11 cellular contexts compared by ENCODE assay signal in the genomic region with DNA sequence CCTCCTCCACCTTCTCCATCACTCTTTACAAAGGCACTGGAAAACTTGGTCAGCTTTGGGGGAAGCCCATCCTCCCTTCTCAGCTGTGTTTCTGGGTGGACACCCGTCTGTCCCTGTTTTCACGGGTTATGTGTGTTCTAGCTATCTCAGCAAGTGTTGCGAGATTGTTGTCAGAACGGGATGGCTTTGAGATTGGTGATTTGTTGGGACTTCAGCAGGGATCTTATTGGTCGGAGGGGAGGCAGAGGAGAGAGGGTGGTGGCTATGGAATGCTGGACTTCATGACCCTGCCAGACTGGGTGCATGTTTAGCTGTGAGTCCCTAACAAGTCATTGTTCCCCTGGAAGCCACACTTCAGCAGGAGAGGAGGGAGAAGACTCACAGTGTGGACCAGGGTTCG. TPM values are rescaled to one million over a fixed set of nuclear protein-coding genes. Genes with fewer than 3 reads are reported as not detected.
DNase-seq lines count a peak whose midpoint lies in the region; ATAC-seq and TF ChIP-seq lines count a peak whose summit lies in the region.
"Had no signal": no experiment of that assay in that cellular context is flagged by ENCODE, and none has a peak within 500 bp of the region (broad histone marks: within the 10 kb centered on the region; RNA-seq: fewer than 3 reads in every experiment).

No MANE protein-coding gene starts in this region.

- no peak for ATAC-seq in activated T-cell treated with anti-CD3 and anti-CD28 coated beads, Interleukin-2, amount 50 U/mL, for 4 hours
- ATAC-seq in activated CD8-positive, alpha-beta T cell treated with anti-CD3 and anti-CD28 coated beads for 36 hours, result no peak
- ATAC-seq: pancreas had no signal

- H3K79me2 ChIP-seq in smooth muscle cell (ENCODE audit: low read depth), result peaks cover 20% of the 10 kb centered on the region

- no peak overlapping the region for H3K4me3 ChIP-seq in smooth muscle cell
- H3K4me3 ChIP-seq: thyroid gland had no signal

- H3F3A ChIP-seq in smooth muscle cell (ENCODE audit: low read depth), result peaks cover 7% of the 10 kb centered on the region

- H3K9me3 Mint-ChIP-seq in activated T-cell treated with anti-CD3 and anti-CD28 coated beads, Interleukin-2, amount 50 U/mL, for 4 hours, result no peaks in the 10 kb centered on the region
- no peaks in the 10 kb centered on the region for H3K9me3 Mint-ChIP-seq in activated CD8-positive, alpha-beta T cell treated with anti-CD3 and anti-CD28 coated beads for 36 hours

- peaks cover 25% of the 10 kb centered on the region for H3K4me1 Mint-ChIP-seq in activated T-cell treated with anti-CD3 and anti-CD28 coated beads, Interleukin-2, amount 50 U/mL, for 4 hours (ENCODE audit: low read depth)
- peaks cover 29% of the 10 kb centered on the region for H3K4me1 Mint-ChIP-seq in activated CD8-positive, alpha-beta T cell treated with anti-CD3 and anti-CD28 coated beads for 36 hours (ENCODE audit: low read depth)

- WGBS in smooth muscle cell (ENCODE audit: low lambda C conversion rate), result 88% methylated on average over 6 of the region's 6 CpGs

- POLR2A ChIA-PET in activated CD8-positive, alpha-beta T cell treated with anti-CD3 and anti-CD28 coated beads for 36 hours (lab: Charles Lee), result interaction anchor here (1.2 to 11.4 kb wide), 7 partner anchors 15 to 186 kb away, joined by 3 to 218 read pairs (median 5); a partner anchor contains a TSS

- peaks cover 21% of the 10 kb centered on the region for H3K36me3 Mint-ChIP-seq in activated T-cell treated with anti-CD3 and anti-CD28 coated beads, Interleukin-2, amount 50 U/mL, for 4 hours (ENCODE audit: insufficient read depth)
- peaks cover 41% of the 10 kb centered on the region for H3K36me3 Mint-ChIP-seq in activated CD8-positive, alpha-beta T cell treated with anti-CD3 and anti-CD28 coated beads for 36 hours (ENCODE audit: low read depth)

- H3K27me3 Mint-ChIP-seq in activated T-cell treated with anti-CD3 and anti-CD28 coated beads, Interleukin-2, amount 50 U/mL, for 4 hours (ENCODE audit: low read depth), result no peaks in the 10 kb centered on the region
- H3K27me3 Mint-ChIP-seq in activated CD8-positive, alpha-beta T cell treated with anti-CD3 and anti-CD28 coated beads for 36 hours, result no peaks in the 10 kb centered on the region

- no peak for TF ChIP-seq CTCF in activated CD8-positive, alpha-beta T cell treated with anti-CD3 and anti-CD28 coated beads for 36 hours (IDR thresholded peaks at IDR 0.05)
- no peak for TF ChIP-seq CTCF in smooth muscle cell (IDR thresholded peaks at IDR 0.05; ENCODE audit: borderline replicate concordance, insufficient read depth, poor library complexity, severe bottlenecking)

- H3K9me3 ChIP-seq in smooth muscle cell (replicated peaks; ENCODE audit: low read depth), result no peaks in the 10 kb centered on the region
- H3K9me3 ChIP-seq: pancreas, thyroid gland had no signal

- peaks cover 3% of the 10 kb centered on the region for H4K20me1 ChIP-seq in smooth muscle cell (ENCODE audit: low read depth)

- H3K27me3 ChIP-seq in smooth muscle cell (ENCODE audit: low read depth), result no peaks in the 10 kb centered on the region
- H3K27me3 ChIP-seq: pancreas, thyroid gland had no signal

- CTCF ChIA-PET in activated CD8-positive, alpha-beta T cell treated with anti-CD3 and anti-CD28 coated beads for 36 hours (lab: Charles Lee), result interaction anchor here (1.0 to 7.2 kb wide), 6 partner anchors 8 to 112 kb away, joined by 3 to 124 read pairs (median 15); a partner anchor contains a TSS

- no peak overlapping the region for H3K9ac ChIP-seq in smooth muscle cell (ENCODE audit: low read depth)

- H3K36me3 ChIP-seq in smooth muscle cell (ENCODE audit: low read depth), result no peaks in the 10 kb centered on the region

- peak overlapping the region; percentile 94 for H3K4me3 Mint-ChIP-seq in activated T-cell treated with anti-CD3 and anti-CD28 coated beads, Interleukin-2, amount 50 U/mL, for 4 hours
- H3K4me3 Mint-ChIP-seq in activated CD8-positive, alpha-beta T cell treated with anti-CD3 and anti-CD28 coated beads for 36 hours, result peak overlapping the region; percentile 86

- H3K4me1 ChIP-seq in smooth muscle cell (ENCODE audit: low read depth), result no peaks in the 10 kb centered on the region

- intact Hi-C loops in activated CD8-positive, alpha-beta T cell treated with anti-CD3 and anti-CD28 coated beads for 36 hours (cut with micrococcal nuclease), result no loop called here

- DNase-seq in activated T-cell treated with anti-CD3 and anti-CD28 coated beads, Interleukin-2, amount 50 U/mL, for 4 hours, result no peak
- DNase-seq in activated T-cell treated with anti-CD3 and anti-CD28 coated beads for 4 hours, result no peak
- no peak for DNase-seq in activated CD8-positive, alpha-beta T cell treated with anti-CD3 and anti-CD28 coated beads for 36 hours
- DNase-seq in fibroblast of peridontal ligament (ENCODE audit: extremely low read depth), result peak; percentile 3
- no peak for DNase-seq in smooth muscle cell (lab: John Stamatoyannopoulos, UW; ENCODE audit: unreplicated experiment)
- no peak for DNase-seq in stimulated activated naive CD4-positive, alpha-beta T cell treated with Interleukin-2 at 50 U/mL for 16 hours (lab: John Stamatoyannopoulos, UW)
- DNase-seq in NCI-H748 (lab: John Stamatoyannopoulos, UW; ENCODE audit: unreplicated experiment), result no peak
- no peak for DNase-seq in NCI-H226
- DNase-seq: effector CD4-positive, alpha-beta T cell; pancreas; thyroid gland had no signal

- no peak overlapping the region for H3K4me2 ChIP-seq in smooth muscle cell

- peak overlapping the region; percentile 98 for H3K27ac Mint-ChIP-seq in activated CD8-positive, alpha-beta T cell treated with anti-CD3 and anti-CD28 coated beads for 36 hours

- H3K27ac ChIP-seq in smooth muscle cell (ENCODE audit: low read depth), result peak overlapping the region; percentile 43
- H3K27ac ChIP-seq: pancreas had no signal

- H2AFZ ChIP-seq in smooth muscle cell (ENCODE audit: low read depth), result no peak overlapping the region

RNA-seq across cellular contexts. Expression of a gene that starts 2.1 kb away (rescaled TPM):
- 100 to 1,000 TPM; 169 to 192 (median 176) TPM for total RNA-seq in activated T-cell treated with anti-CD3 and anti-CD28 coated beads, Interleukin-2, amount 50 U/mL, for 4 hours
- total RNA-seq in activated CD8-positive, alpha-beta T cell treated with anti-CD3 and anti-CD28 coated beads for 36 hours, result 100 to 1,000 TPM; 109 to 112 TPM
- total RNA-seq in smooth muscle cell, result 51.3 and 52.5 TPM in 2 replicates
- 63.1 and 64.9 TPM in 2 replicates for polyA plus RNA-seq in smooth muscle cell

RNA-seq across cellular contexts. Expression of a gene that starts 3.0 kb away (rescaled TPM):
- 1 to 10 TPM; 1.7 to 4.0 (median 3.1) TPM for total RNA-seq in activated T-cell treated with anti-CD3 and anti-CD28 coated beads, Interleukin-2, amount 50 U/mL, for 4 hours
- total RNA-seq in activated CD8-positive, alpha-beta T cell treated with anti-CD3 and anti-CD28 coated beads for 36 hours, result 10 to 100 TPM; 74.6 to 83.8 TPM
- 5.3 and 7.4 TPM in 2 replicates for total RNA-seq in smooth muscle cell
- 9.4 and 10.6 TPM in 2 replicates for polyA plus RNA-seq in smooth muscle cell

RNA-seq across cellular contexts. Expression of a gene that starts 13.3 kb away (rescaled TPM):
- total RNA-seq in activated T-cell treated with anti-CD3 and anti-CD28 coated beads, Interleukin-2, amount 50 U/mL, for 4 hours, result 1,000 to 10,000 TPM; 1,135 to 1,217 (median 1,169) TPM
- 1,000 to 10,000 TPM; 1,714 to 1,776 TPM for total RNA-seq in activated CD8-positive, alpha-beta T cell treated with anti-CD3 and anti-CD28 coated beads for 36 hours
- 1,112 and 1,199 TPM in 2 replicates for total RNA-seq in smooth muscle cell
- 2,097 and 2,100 TPM in 2 replicates for polyA plus RNA-seq in smooth muscle cell

RNA-seq across cellular contexts. Expression of a gene that starts 13.3 kb away (rescaled TPM):
- total RNA-seq in activated T-cell treated with anti-CD3 and anti-CD28 coated beads, Interleukin-2, amount 50 U/mL, for 4 hours, result under 1 TPM; 0.13 to 0.90 (median 0.38) TPM
- total RNA-seq in activated CD8-positive, alpha-beta T cell treated with anti-CD3 and anti-CD28 coated beads for 36 hours, result 1 to 10 TPM in 1 of 2 experiments, under 1 TPM in 1; 0.50 to 1.1 TPM
- total RNA-seq in smooth muscle cell, result 4.0 and 6.2 TPM in 2 replicates
- 4.8 and 6.3 TPM in 2 replicates for polyA plus RNA-seq in smooth muscle cell

RNA-seq across cellular contexts. Expression of a gene that starts 19.1 kb away (rescaled TPM):
- total RNA-seq in activated T-cell treated with anti-CD3 and anti-CD28 coated beads, Interleukin-2, amount 50 U/mL, for 4 hours, result 1 to 10 TPM; 5.6 to 8.5 (median 6.7) TPM
- 1 to 10 TPM; 2.2 to 2.6 TPM for total RNA-seq in activated CD8-positive, alpha-beta T cell treated with anti-CD3 and anti-CD28 coated beads for 36 hours
- 2.3 and 2.5 TPM in 2 replicates for total RNA-seq in smooth muscle cell
- polyA plus RNA-seq in smooth muscle cell, result 5.9 and 7.9 TPM in 2 replicates
